Comparison of ENCODE assay signal across 21 cellular contexts in genomic region chr14:98119739-98120138, GRCh38.
A peak's percentile ranks its signal among the peaks of the same experiment; 100 is the strongest.
DNase-seq lines count a peak whose midpoint lies in the region; ATAC-seq lines count a peak whose summit lies in the region.
"Had no signal": no experiment of that assay in that cellular context is flagged by ENCODE, and none has a peak within 500 bp of the region (broad histone marks: within the 10 kb centered on the region; RNA-seq: fewer than 3 reads in every experiment).

No MANE protein-coding gene starts in this region.

- peak; percentile 39 to 46 for ATAC-seq in activated T-cell treated with anti-CD3 and anti-CD28 coated beads, Interleukin-2, amount 50 U/mL, for 72 hours (replicated peaks in 1 of 2)
- ATAC-seq in stimulated activated naive CD8-positive, alpha-beta T cell treated with anti-CD3 and anti-CD28 coated beads, Interleukin-15, amount 100 ng/mL, for 72 hours = peak; percentile 57
- no peak for ATAC-seq in stimulated activated naive CD8-positive, alpha-beta T cell treated with anti-CD3 and anti-CD28 coated beads, Interleukin-15, Interleukin-2, amounts not matched to agents 100 U/mL and 50 U/mL, for 24 hours
- peak; percentile 56 for ATAC-seq in stimulated activated effector memory CD8-positive, alpha-beta T cell treated with anti-CD3 and anti-CD28 coated beads, Interleukin-12 subunit alpha, Interleukin-12 subunit beta, amount 100 ng/mL, for 72 hours
- ATAC-seq: A549, GM12878 had no signal

- no peak overlapping the region for H3K4me3 Mint-ChIP-seq in activated T-cell treated with anti-CD3 and anti-CD28 coated beads, Interleukin-2, amount 50 U/mL, for 72 hours
- H3K4me3 Mint-ChIP-seq in stimulated activated naive CD8-positive, alpha-beta T cell treated with anti-CD3 and anti-CD28 coated beads, Interleukin-15, amount 100 ng/mL, for 72 hours = no peak overlapping the region
- no peak overlapping the region for H3K4me3 Mint-ChIP-seq in stimulated activated effector memory CD8-positive, alpha-beta T cell treated with anti-CD3 and anti-CD28 coated beads, Interleukin-12 subunit alpha, Interleukin-12 subunit beta, amount 100 ng/mL, for 72 hours
- H3K4me3 Mint-ChIP-seq: CD14-positive monocyte; CD4-positive, alpha-beta T cell; HFFc6 had no signal

- H3K4me1 Mint-ChIP-seq in activated T-cell treated with anti-CD3 and anti-CD28 coated beads, Interleukin-2, amount 50 U/mL, for 72 hours (ENCODE audit: low read depth) = peaks cover 47% of the 10 kb centered on the region
- H3K4me1 Mint-ChIP-seq in stimulated activated naive CD8-positive, alpha-beta T cell treated with anti-CD3 and anti-CD28 coated beads, Interleukin-15, amount 100 ng/mL, for 72 hours = peaks cover 44% of the 10 kb centered on the region
- H3K4me1 Mint-ChIP-seq in stimulated activated effector memory CD8-positive, alpha-beta T cell treated with anti-CD3 and anti-CD28 coated beads, Interleukin-12 subunit alpha, Interleukin-12 subunit beta, amount 100 ng/mL, for 72 hours = peaks cover 21% of the 10 kb centered on the region
- H3K4me1 Mint-ChIP-seq: CD14-positive monocyte had no signal

- peaks cover 0 to 12% of the 10 kb centered on the region in 2 donors for H3K9me3 Mint-ChIP-seq in activated T-cell treated with anti-CD3 and anti-CD28 coated beads, Interleukin-2, amount 50 U/mL, for 72 hours
- peaks cover 4 to 12% of the 10 kb centered on the region in 2 donors for H3K9me3 Mint-ChIP-seq in stimulated activated naive CD8-positive, alpha-beta T cell treated with anti-CD3 and anti-CD28 coated beads, Interleukin-15, amount 100 ng/mL, for 72 hours
- H3K9me3 Mint-ChIP-seq in stimulated activated effector memory CD8-positive, alpha-beta T cell treated with anti-CD3 and anti-CD28 coated beads, Interleukin-12 subunit alpha, Interleukin-12 subunit beta, amount 100 ng/mL, for 72 hours = peaks cover 9% of the 10 kb centered on the region

- H3K27me3 Mint-ChIP-seq in activated T-cell treated with anti-CD3 and anti-CD28 coated beads, Interleukin-2, amount 50 U/mL, for 72 hours (ENCODE audit: low read depth) = no peaks in the 10 kb centered on the region
- H3K27me3 Mint-ChIP-seq in stimulated activated naive CD8-positive, alpha-beta T cell treated with anti-CD3 and anti-CD28 coated beads, Interleukin-15, amount 100 ng/mL, for 72 hours = no peaks in the 10 kb centered on the region
- H3K27me3 Mint-ChIP-seq: CD4-positive, alpha-beta T cell had no signal

- H3K36me3 Mint-ChIP-seq in activated T-cell treated with anti-CD3 and anti-CD28 coated beads, Interleukin-2, amount 50 U/mL, for 72 hours (ENCODE audit: insufficient read depth in 2 of 2) = peaks cover 3 to 7% of the 10 kb centered on the region in 2 donors
- no peaks in the 10 kb centered on the region for H3K36me3 Mint-ChIP-seq in stimulated activated effector memory CD8-positive, alpha-beta T cell treated with anti-CD3 and anti-CD28 coated beads, Interleukin-12 subunit alpha, Interleukin-12 subunit beta, amount 100 ng/mL, for 72 hours
- H3K36me3 Mint-ChIP-seq: CD14-positive monocyte had no signal

- no peak overlapping the region for H3K27ac Mint-ChIP-seq in activated T-cell treated with anti-CD3 and anti-CD28 coated beads, Interleukin-2, amount 50 U/mL, for 72 hours
- H3K27ac Mint-ChIP-seq in stimulated activated naive CD8-positive, alpha-beta T cell treated with anti-CD3 and anti-CD28 coated beads, Interleukin-15, amount 100 ng/mL, for 72 hours = no peak overlapping the region
- no peak overlapping the region for H3K27ac Mint-ChIP-seq in stimulated activated effector memory CD8-positive, alpha-beta T cell treated with anti-CD3 and anti-CD28 coated beads, Interleukin-12 subunit alpha, Interleukin-12 subunit beta, amount 100 ng/mL, for 72 hours
- H3K27ac Mint-ChIP-seq: CD14-positive monocyte; CD4-positive, alpha-beta T cell; CD8-positive, alpha-beta memory T cell; HFFc6 had no signal

- DNase-seq in activated T-cell treated with anti-CD3 and anti-CD28 coated beads, Interleukin-2, amount 50 U/mL, for 72 hours = no peak
- no peak for DNase-seq in activated T-cell treated with anti-CD3 and anti-CD28 coated beads for 4 hours
- DNase-seq in stimulated activated naive CD8-positive, alpha-beta T cell treated with anti-CD3 and anti-CD28 coated beads, Interleukin-15, amount 100 ng/mL, for 72 hours = no peak
- no peak for DNase-seq in stimulated activated naive CD8-positive, alpha-beta T cell treated with anti-CD3 and anti-CD28 coated beads, Interleukin-15, Interleukin-2, amounts not matched to agents 100 U/mL and 50 U/mL, for 24 hours
- DNase-seq in stimulated activated effector memory CD8-positive, alpha-beta T cell treated with anti-CD3 and anti-CD28 coated beads, Interleukin-12 subunit alpha, Interleukin-12 subunit beta, amount 100 ng/mL, for 72 hours (ENCODE audit: low spot score in 2 of 2) = no peak
- DNase-seq in stimulated activated CD4-positive, alpha-beta T cell treated with anti-CD3 and anti-CD28 coated beads, Interleukin-15, amount 100 ng/mL, for 24 hours = no peak
- DNase-seq: 8988T; ACHN; AML-193; BE2C; CD4-positive, alpha-beta T cell; CD8-positive, alpha-beta memory T cell; DMS 273 treated with DMSO at 0.1 percent for 48 hours; DMS79; EL; GDM1; GOT3; HFFc6 had no signal
